ENCODE assay signal across 16 cellular contexts in the genomic region with DNA sequence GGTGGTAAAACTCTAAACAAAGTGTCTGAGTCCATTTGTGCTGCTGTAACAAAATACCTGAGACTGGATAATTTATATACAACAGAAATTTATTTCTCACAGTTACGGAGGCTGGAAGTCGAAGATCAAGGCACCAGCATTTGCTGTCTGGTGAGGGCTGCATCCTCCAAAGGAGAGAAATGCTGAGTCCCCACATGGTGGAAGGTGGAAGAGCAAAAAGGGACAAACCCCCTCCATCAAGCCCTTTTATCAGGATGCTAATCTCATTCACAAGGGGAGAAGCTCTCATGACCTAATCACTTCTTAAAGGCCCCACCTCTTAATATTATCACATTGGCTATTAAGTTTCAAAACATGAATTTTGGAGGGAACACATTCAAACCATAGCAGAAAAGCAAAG. TPM values are rescaled to one million over a fixed set of nuclear protein-coding genes. Genes with fewer than 3 reads are reported as not detected.
DNase-seq lines count a peak whose midpoint lies in the region; ATAC-seq and TF ChIP-seq lines count a peak whose summit lies in the region.
"Had no signal": no experiment of that assay in that cellular context is flagged by ENCODE, and none has a peak within 500 bp of the region (broad histone marks: within the 10 kb centered on the region; RNA-seq: fewer than 3 reads in every experiment).

No MANE protein-coding gene starts in this region.

- peaks cover 34% of the 10 kb centered on the region for H3K36me3 Mint-ChIP-seq in activated naive CD4-positive, alpha-beta T cell treated with anti-CD3 and anti-CD28 coated beads, Interleukin-2, amount 50 U/mL, for 24 hours
- H3K36me3 Mint-ChIP-seq in activated naive CD4-positive, alpha-beta T cell treated with anti-CD3 and anti-CD28 coated beads for 36 hours (ENCODE audit: low read depth): peaks cover 38% of the 10 kb centered on the region
- no peaks in the 10 kb centered on the region for H3K36me3 Mint-ChIP-seq in T-helper 17 cell (ENCODE audit: low read depth)
- H3K36me3 Mint-ChIP-seq in endothelial cell (ENCODE audit: low read depth, unreplicated experiment): peaks cover 57% of the 10 kb centered on the region

- intact Hi-C loops in activated naive CD4-positive, alpha-beta T cell treated with anti-CD3 and anti-CD28 coated beads for 36 hours (cut with micrococcal nuclease): no loop called here
- intact Hi-C loops in sigmoid colon (cut with DNase I): no loop called here

- CTCF ChIA-PET in activated naive CD4-positive, alpha-beta T cell treated with anti-CD3 and anti-CD28 coated beads for 36 hours (lab: Charles Lee): interaction anchor here (1.0 kb wide), 1 partner anchor 52 kb away, joined by 4 read pairs; no protein-coding TSS in a partner anchor

- 97 to 98% methylated on average over 2 of the region's 2 CpGs for WGBS in sigmoid colon, 2 donors

- H3K4me3 ChIP-seq in sigmoid colon: no peak overlapping the region
- H3K4me3 ChIP-seq: GM12878 had no signal

- no peaks in the 10 kb centered on the region for H3K4me1 Mint-ChIP-seq in activated naive CD4-positive, alpha-beta T cell treated with anti-CD3 and anti-CD28 coated beads, Interleukin-2, amount 50 U/mL, for 24 hours
- peaks cover 5% of the 10 kb centered on the region for H3K4me1 Mint-ChIP-seq in activated naive CD4-positive, alpha-beta T cell treated with anti-CD3 and anti-CD28 coated beads for 36 hours (ENCODE audit: low read depth)
- peaks cover 3% of the 10 kb centered on the region for H3K4me1 Mint-ChIP-seq in T-helper 17 cell
- peaks cover 22% of the 10 kb centered on the region for H3K4me1 Mint-ChIP-seq in endothelial cell (ENCODE audit: unreplicated experiment)

- H3K27ac Mint-ChIP-seq in activated naive CD4-positive, alpha-beta T cell treated with anti-CD3 and anti-CD28 coated beads, Interleukin-2, amount 50 U/mL, for 24 hours: peak overlapping the region; percentile 46
- H3K27ac Mint-ChIP-seq in activated naive CD4-positive, alpha-beta T cell treated with anti-CD3 and anti-CD28 coated beads for 36 hours: no peak overlapping the region
- H3K27ac Mint-ChIP-seq in T-helper 17 cell (peak overlapping the region; percentile 61), endothelial cell (ENCODE audit: unreplicated experiment) (peak overlapping the region; percentile 2)

- H3K9me3 ChIP-seq in T-helper 17 cell (ENCODE audit: control insufficient read depth, low read length, poor library complexity, severe bottlenecking) (no peaks in the 10 kb centered on the region), sigmoid colon (no peaks in the 10 kb centered on the region)
- H3K9me3 ChIP-seq: BE2C had no signal

- TF ChIP-seq CTCF in endothelial cell (IDR thresholded peaks at IDR 0.05; ENCODE audit: unreplicated experiment): no peak
- TF ChIP-seq CTCF in sigmoid colon (IDR thresholded peaks at IDR 0.05): no peak

- no peak overlapping the region for H3K4me3 Mint-ChIP-seq in activated naive CD4-positive, alpha-beta T cell treated with anti-CD3 and anti-CD28 coated beads, Interleukin-2, amount 50 U/mL, for 24 hours
- no peak overlapping the region for H3K4me3 Mint-ChIP-seq in activated naive CD4-positive, alpha-beta T cell treated with anti-CD3 and anti-CD28 coated beads for 36 hours
- no peak overlapping the region for H3K4me3 Mint-ChIP-seq in T-helper 17 cell
- no peak overlapping the region for H3K4me3 Mint-ChIP-seq in endothelial cell (ENCODE audit: unreplicated experiment)
- H3K4me3 Mint-ChIP-seq: CD4-positive, CD25-positive, alpha-beta regulatory T cell; H9 had no signal

- no peak overlapping the region for H3K27ac ChIP-seq in sigmoid colon

- H3K27me3 Mint-ChIP-seq in activated naive CD4-positive, alpha-beta T cell treated with anti-CD3 and anti-CD28 coated beads, Interleukin-2, amount 50 U/mL, for 24 hours: no peaks in the 10 kb centered on the region
- no peaks in the 10 kb centered on the region for H3K27me3 Mint-ChIP-seq in activated naive CD4-positive, alpha-beta T cell treated with anti-CD3 and anti-CD28 coated beads for 36 hours (ENCODE audit: low read depth)
- H3K27me3 Mint-ChIP-seq in T-helper 17 cell (no peaks in the 10 kb centered on the region), endothelial cell (ENCODE audit: unreplicated experiment) (no peaks in the 10 kb centered on the region)
- H3K27me3 Mint-ChIP-seq: CD4-positive, CD25-positive, alpha-beta regulatory T cell had no signal

- peaks cover 0 to 95% (median 38%) of the 10 kb centered on the region in 4 donors for H3K36me3 ChIP-seq in sigmoid colon

- H3K9me3 Mint-ChIP-seq in activated naive CD4-positive, alpha-beta T cell treated with anti-CD3 and anti-CD28 coated beads, Interleukin-2, amount 50 U/mL, for 24 hours: no peaks in the 10 kb centered on the region
- H3K9me3 Mint-ChIP-seq in activated naive CD4-positive, alpha-beta T cell treated with anti-CD3 and anti-CD28 coated beads for 36 hours: no peaks in the 10 kb centered on the region
- H3K9me3 Mint-ChIP-seq in endothelial cell (ENCODE audit: unreplicated experiment): no peaks in the 10 kb centered on the region
- H3K9me3 Mint-ChIP-seq: CD4-positive, CD25-positive, alpha-beta regulatory T cell; H9 had no signal

- ATAC-seq in T-helper 17 cell: no peak
- ATAC-seq: GM12878 had no signal

- TF ChIP-seq POLR2A in sigmoid colon (IDR thresholded peaks at IDR 0.05): no peak

- H3K27me3 ChIP-seq in sigmoid colon: no peaks in the 10 kb centered on the region
- H3K27me3 ChIP-seq: BE2C had no signal

- no peaks in the 10 kb centered on the region for H3K4me1 ChIP-seq in sigmoid colon
- H3K4me1 ChIP-seq: BE2C had no signal

- no peak for TF ChIP-seq EP300 in sigmoid colon (IDR thresholded peaks at IDR 0.05)

- DNase-seq in activated naive CD4-positive, alpha-beta T cell treated with anti-CD3 and anti-CD28 coated beads for 36 hours: no peak
- DNase-seq in T-helper 17 cell (no peak), endothelial cell (ENCODE audit: low spot score) (no peak), COLO668 (lab: John Stamatoyannopoulos, UW; ENCODE audit: unreplicated experiment) (no peak), sigmoid colon (no peak)
- no peak for DNase-seq in stimulated activated CD4-positive, alpha-beta T cell treated with anti-CD3 and anti-CD28 coated beads, Interleukin-4, amount 100 ng/mL, for 24 hours
- DNase-seq: ACHN; BE2C; C1 segment of cervical spinal cord; Calu3; CD4-positive, CD25-positive, alpha-beta regulatory T cell; DMS79 treated with DMSO at 0.1 percent for 48 hours; H9; IMR-90 had no signal

RNA-seq across cellular contexts. Expression of gene SYNJ2, which starts 55.9 kb away (rescaled TPM):
- total RNA-seq in activated naive CD4-positive, alpha-beta T cell treated with anti-CD3 and anti-CD28 coated beads for 36 hours: 10 to 100 TPM; 42.4 to 42.7 TPM
- total RNA-seq in T-helper 17 cell: 10 to 100 TPM; 43.6 to 45.0 TPM
- 33.7 TPM for total RNA-seq in endothelial cell (ENCODE audit: unreplicated experiment)
- 10 to 100 TPM in 3 of 4 donors, 1 to 10 TPM in 1; 8.7 to 22.9 (median 12.3) TPM for total RNA-seq in sigmoid colon
- polyA plus RNA-seq in sigmoid colon: 10 to 100 TPM in 2 of 3 donors, 1 to 10 TPM in 1; 9.6 to 13.4 (median 12.9) TPM
